Comparison of ENCODE assay signal across 1 cellular context in the genomic region with DNA sequence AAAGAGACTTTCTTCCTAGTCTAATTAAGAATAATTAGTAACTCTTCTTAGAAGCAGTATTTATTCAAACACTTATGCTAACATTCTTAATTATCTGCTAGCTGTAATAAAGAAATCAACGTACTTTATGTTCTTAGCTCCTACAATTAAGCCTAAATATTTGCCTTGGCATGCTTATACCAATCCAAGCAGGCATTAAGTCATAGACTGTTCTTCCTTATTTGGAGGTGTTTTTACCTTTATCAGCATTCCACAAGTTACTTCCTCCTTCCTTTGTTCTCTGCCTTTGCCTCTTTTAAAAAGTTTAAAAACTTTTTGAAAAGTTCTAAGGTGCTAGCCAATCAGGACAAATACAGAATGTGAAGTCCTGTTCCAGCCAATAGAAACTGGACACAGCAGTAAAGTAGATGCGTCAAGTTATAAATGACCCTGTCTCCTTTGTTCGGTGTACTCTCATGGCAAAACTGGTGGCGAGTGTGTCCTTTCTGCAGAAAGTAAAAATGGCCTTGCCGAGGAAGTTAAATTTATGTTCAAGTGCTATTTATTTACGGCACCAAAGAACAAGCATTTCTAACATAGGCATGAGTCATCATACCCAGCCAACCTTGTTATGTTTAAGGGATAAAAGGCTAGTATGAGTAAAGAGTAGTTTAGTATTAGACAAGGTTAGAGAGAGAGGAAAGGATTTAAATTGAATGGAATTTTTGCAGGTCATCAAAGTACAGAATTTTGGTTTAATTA.
TF ChIP-seq lines count a peak whose summit lies in the region.

No MANE protein-coding gene starts in this region.

TF ChIP-seq in IMR-90, 13 proteins besides CTCF, POLR2A, EP300 and RAD21:
- TF ChIP-seq SMC3 (IDR thresholded peaks at IDR 0.05; ENCODE audit: low read depth, low read length), result no peak
- no peak for TF ChIP-seq MAFK (IDR thresholded peaks at IDR 0.05; ENCODE audit: low read depth, low read length)
- no peak for TF ChIP-seq FOS (IDR thresholded peaks at IDR 0.05; ENCODE audit: low read depth, low read length)
- TF ChIP-seq USF2 (IDR thresholded peaks at IDR 0.05; ENCODE audit: low read depth, low read length), result no peak
- TF ChIP-seq CEBPB (IDR thresholded peaks at IDR 0.05; ENCODE audit: low read depth, low read length), result no peak
- no peak for TF ChIP-seq NFE2L2 (IDR thresholded peaks at IDR 0.05; ENCODE audit: low read depth, low read length)
- TF ChIP-seq RCOR1 (IDR thresholded peaks at IDR 0.05; ENCODE audit: insufficient replicate concordance, low read length), result no peak
- no peak for TF ChIP-seq BHLHE40 (IDR thresholded peaks at IDR 0.05; ENCODE audit: low read depth, low read length)
- TF ChIP-seq MAZ (IDR thresholded peaks at IDR 0.05; ENCODE audit: borderline replicate concordance, low read depth, low read length), result no peak
- TF ChIP-seq MXI1 (IDR thresholded peaks at IDR 0.05; ENCODE audit: borderline replicate concordance, low read depth, low read length), result no peak
- TF ChIP-seq CHD1 (IDR thresholded peaks at IDR 0.05; ENCODE audit: low read depth, low read length), result no peak
- no peak for TF ChIP-seq RFX5 (IDR thresholded peaks at IDR 0.05; ENCODE audit: low read depth, low read length)
- no peak for TF ChIP-seq ELK1 (IDR thresholded peaks at IDR 0.05; ENCODE audit: borderline replicate concordance, low read depth, low read length)
